Comparison of ENCODE assay signal across 1 cellular context in the genomic region with DNA sequence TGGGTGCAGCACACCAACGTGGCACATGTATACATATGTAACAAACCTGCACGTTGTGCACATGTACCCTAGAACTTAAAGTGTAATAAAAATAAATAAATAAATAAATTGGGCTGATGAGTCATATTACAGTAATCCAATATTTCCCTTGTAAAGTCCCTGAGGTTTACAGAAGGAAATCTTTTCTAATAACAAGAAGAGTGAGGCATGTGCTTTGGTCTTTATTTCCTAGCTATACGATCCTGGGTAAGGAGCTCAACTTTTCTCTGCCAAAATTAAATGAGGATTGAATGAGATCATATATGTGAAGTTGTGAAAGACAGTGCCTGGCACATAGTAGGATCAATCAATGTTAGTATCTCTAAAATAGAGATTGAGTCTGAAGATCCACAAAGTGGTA.
TF ChIP-seq lines count a peak whose summit lies in the region.

No MANE protein-coding gene starts in this region.

TF ChIP-seq in endothelial cell of umbilical vein, 7 proteins besides CTCF, POLR2A, EP300 and RAD21:
- peak; percentile 4 for TF ChIP-seq JUN (IDR thresholded peaks at IDR 0.05; ENCODE audit: borderline replicate concordance, insufficient read depth, insufficient read length, low read depth)
- peak; percentile 7 for TF ChIP-seq FOS (IDR thresholded peaks at IDR 0.05; ENCODE audit: borderline replicate concordance, insufficient read depth, low read length)
